1 cellular context compared by ENCODE assay signal in genomic region chr19:6424190-6424938, GRCh38.
TF ChIP-seq lines count a peak whose summit lies in the region.

Gene KHSRP (minus strand): TSS chr19:6424811. CDS start chr19:6424701, 110 bp downstream.

TF ChIP-seq in IMR-90, 13 proteins besides CTCF, POLR2A, EP300 and RAD21 (continued from another document):
- TF ChIP-seq USF2 (IDR thresholded peaks at IDR 0.05; ENCODE audit: low read depth, low read length) (peak; percentile 84), NFE2L2 (IDR thresholded peaks at IDR 0.05; ENCODE audit: low read depth, low read length) (no peak), FOS (IDR thresholded peaks at IDR 0.05; ENCODE audit: low read depth, low read length) (no peak), CHD1 (IDR thresholded peaks at IDR 0.05; ENCODE audit: low read depth, low read length) (no peak), MAZ (IDR thresholded peaks at IDR 0.05; ENCODE audit: borderline replicate concordance, low read depth, low read length) (peak; percentile 77; the same call in 1 of the 2 replicates)
